ENCODE assay signal across 8 cellular contexts in the genomic region with DNA sequence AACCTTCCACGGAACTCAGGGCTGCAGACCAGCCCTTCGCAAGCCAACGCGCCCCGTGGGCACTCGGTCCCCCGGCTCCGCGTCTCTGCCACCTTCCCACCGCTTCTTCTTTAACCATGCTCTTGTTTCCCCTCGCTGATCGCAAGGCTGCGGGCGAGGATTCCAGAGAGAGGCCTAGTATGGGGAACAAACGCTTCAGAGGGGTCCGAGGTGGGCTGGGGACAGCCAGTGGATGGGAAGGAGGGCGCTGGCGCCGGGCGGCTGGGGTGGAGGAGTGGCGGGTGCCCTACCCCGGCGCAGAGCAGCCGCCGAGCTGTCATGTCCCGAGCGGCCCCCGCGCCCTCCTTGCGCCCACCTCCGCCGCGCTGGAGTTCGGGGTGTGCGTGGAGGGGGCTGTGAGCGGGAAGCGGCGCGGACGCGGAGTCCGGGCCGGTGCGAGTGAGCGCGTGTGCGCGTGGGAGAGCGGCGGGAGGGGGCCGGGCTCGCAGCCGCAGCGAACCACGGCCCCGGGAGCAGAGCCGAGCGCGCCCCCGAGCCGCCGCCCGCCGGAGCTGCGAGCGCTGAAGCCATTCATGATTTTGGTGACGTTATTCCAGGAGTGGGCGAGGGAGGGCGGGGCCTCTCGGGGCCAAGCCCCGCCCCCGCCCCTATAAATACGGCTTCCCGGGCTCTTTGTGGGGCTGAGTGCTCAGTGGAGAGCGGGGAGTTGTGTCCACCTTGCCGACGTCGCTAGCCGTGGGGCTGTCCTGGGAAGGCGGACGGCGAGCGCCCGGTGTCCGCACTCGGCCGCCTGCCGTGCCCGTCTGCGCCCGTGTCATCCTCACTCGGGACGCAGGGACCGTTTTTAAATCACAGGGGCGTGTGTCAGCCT. TPM values are rescaled to one million over a fixed set of nuclear protein-coding genes. Genes with fewer than 3 reads are reported as not detected.
A peak's percentile ranks its signal among the peaks of the same experiment; 100 is the strongest.
DNase-seq lines count a peak whose midpoint lies in the region; ATAC-seq lines count a peak whose summit lies in the region.

TSS of gene LBH (plus strand) at position 680 of the 871 bp plus-strand sequence. CDS start 205 bp downstream, outside the sequence.

- peaks cover 26% of the 10 kb centered on the region for H3K36me3 Mint-ChIP-seq in activated CD8-positive, alpha-beta T cell treated with anti-CD3 and anti-CD28 coated beads, Interleukin-2, amount 10 ng/mL, durations not matched to agents 7 days and 5 days (ENCODE audit: low read depth)

- H3K4me1 Mint-ChIP-seq in activated CD8-positive, alpha-beta T cell treated with anti-CD3 and anti-CD28 coated beads, Interleukin-2, amount 10 ng/mL, durations not matched to agents 7 days and 5 days (ENCODE audit: low read depth), result peaks cover 64% of the 10 kb centered on the region

- ATAC-seq in HG03066 (IDR thresholded peaks at IDR 0.05; ENCODE audit: low read depth, unreplicated experiment), result peak; percentile 40
- peak; percentile 52 for ATAC-seq in activated CD8-positive, alpha-beta T cell treated with anti-CD3 and anti-CD28 coated beads, Interleukin-2, amount 10 ng/mL, durations not matched to agents 7 days and 5 days

- H3K9me3 Mint-ChIP-seq in activated CD8-positive, alpha-beta T cell treated with anti-CD3 and anti-CD28 coated beads, Interleukin-2, amount 10 ng/mL, durations not matched to agents 7 days and 5 days (ENCODE audit: insufficient read depth), result peaks cover 2% of the 10 kb centered on the region

- CTCF ChIA-PET in activated CD8-positive, alpha-beta T cell treated with anti-CD3 and anti-CD28 coated beads, Interleukin-2, amount 10 ng/mL, durations not matched to agents 7 days and 5 days (lab: Charles Lee), result interaction anchor here (1.1 to 18.8 kb wide), 11 partner anchors 7 to 481 kb away, joined by 3 to 268 read pairs (median 7); partner anchors contain the start of gene YPEL5

- peak within 1 kb of the TSS; percentile 93 for H3K27ac Mint-ChIP-seq in activated CD8-positive, alpha-beta T cell treated with anti-CD3 and anti-CD28 coated beads, Interleukin-2, amount 10 ng/mL, durations not matched to agents 7 days and 5 days

- POLR2A ChIA-PET in activated CD8-positive, alpha-beta T cell treated with anti-CD3 and anti-CD28 coated beads, Interleukin-2, amount 10 ng/mL, durations not matched to agents 7 days and 5 days (lab: Charles Lee), result interaction anchor here (0.6 to 4.1 kb wide), 14 partner anchors 9 to 465 kb away, joined by 3 to 27 read pairs (median 8); partner anchors contain the start of genes LCLAT1 and YPEL5

- peak within 1 kb of the TSS; percentile 73 for H3K4me3 Mint-ChIP-seq in activated CD8-positive, alpha-beta T cell treated with anti-CD3 and anti-CD28 coated beads, Interleukin-2, amount 10 ng/mL, durations not matched to agents 7 days and 5 days

- peak; percentile 81 for DNase-seq in DMS 273 (lab: John Stamatoyannopoulos, UW; ENCODE audit: unreplicated experiment)
- DNase-seq in DMS 273 treated with DMSO at 0.1 percent for 48 hours (lab: John Stamatoyannopoulos, UW), result no peak
- peak; percentile 73 for DNase-seq in NCI-H460 (ENCODE audit: extremely low read depth, low read depth)
- DNase-seq in activated CD8-positive, alpha-beta T cell treated with anti-CD3 and anti-CD28 coated beads, Interleukin-2, amount 10 ng/mL, durations not matched to agents 7 days and 5 days, result peak; percentile 89
- peak; percentile 88 for DNase-seq in effector CD4-positive, alpha-beta T cell
- DNase-seq in lung microvascular endothelial cell (ENCODE audit: low read depth in 2 of 2), result peak; percentile 83 to 91
- peak; percentile 80 to 83 (median 82) for DNase-seq in stimulated activated CD4-positive, alpha-beta T cell treated with anti-CD3 and anti-CD28 coated beads, TNF-alpha, amount 100 ng/mL, for 48 hours (ENCODE audit: low read depth in 3 of 3)

- H3K27me3 Mint-ChIP-seq in activated CD8-positive, alpha-beta T cell treated with anti-CD3 and anti-CD28 coated beads, Interleukin-2, amount 10 ng/mL, durations not matched to agents 7 days and 5 days (ENCODE audit: low read depth), result peaks cover 5% of the 10 kb centered on the region

RNA-seq across cellular contexts. Expression of gene LBH, which starts in this region (rescaled TPM):
- total RNA-seq in NCI-H460 (2014; rRNA removed; shearing (Covaris generic)), result 12.5 and 27.5 TPM in 2 replicates
- polyA plus RNA-seq in NCI-H460 (2014; cell fraction: nucleus; rRNA removed), result 6.7 and 19.8 TPM in 2 replicates
- 100 to 1,000 TPM in 1 of 2 experiments, 10 to 100 TPM in 1; 97.0 to 100 TPM for total RNA-seq in activated CD8-positive, alpha-beta T cell treated with anti-CD3 and anti-CD28 coated beads, Interleukin-2, amount 10 ng/mL, durations not matched to agents 7 days and 5 days
- 45.1 and 62.1 TPM in 2 replicates for total RNA-seq in lung microvascular endothelial cell
